ENCODE assay signal across 8 cellular contexts in the genomic region with DNA sequence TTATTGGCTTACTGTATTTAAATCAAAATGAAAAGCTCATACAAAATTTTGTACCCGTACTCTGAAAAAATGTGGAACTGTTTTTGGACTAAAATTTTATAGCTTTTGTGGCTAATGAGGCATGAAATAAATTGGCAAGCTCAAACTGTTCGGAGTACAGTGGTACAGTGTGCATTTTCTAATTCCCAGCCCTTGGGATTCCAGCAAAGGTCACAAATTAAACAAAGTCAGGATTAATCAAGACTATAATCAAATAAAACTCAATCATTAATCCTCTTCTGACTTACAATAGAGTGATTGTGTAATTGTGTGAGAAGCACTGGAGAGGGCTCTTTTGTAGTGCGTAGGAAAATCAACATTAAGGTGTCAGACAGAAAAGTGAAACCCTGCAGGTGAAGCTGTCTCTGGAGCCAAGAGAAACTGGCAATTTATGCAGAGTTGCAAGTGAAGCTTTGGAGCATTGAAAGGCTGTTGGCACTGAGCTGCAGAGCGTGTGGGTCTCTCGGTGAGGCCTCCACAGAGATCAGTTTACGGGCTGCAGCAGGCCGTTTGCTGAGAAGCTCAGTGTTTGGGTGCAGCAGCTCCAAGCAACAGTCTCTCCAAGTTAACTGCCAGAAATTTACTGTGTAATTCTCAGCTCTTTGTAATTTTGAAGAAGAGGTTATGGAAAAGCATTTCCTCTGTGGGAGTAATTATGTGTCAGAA.
A peak's percentile ranks its signal among the peaks of the same experiment; 100 is the strongest.
DNase-seq lines count a peak whose midpoint lies in the region; ATAC-seq and TF ChIP-seq lines count a peak whose summit lies in the region.

No MANE protein-coding gene starts in this region.

- TF ChIP-seq POLR2A in right lobe of liver (IDR thresholded peaks at IDR 0.05): no peak

- H2AFZ ChIP-seq in mammary epithelial cell (ENCODE audit: low read depth, low read length) (peak overlapping the region; percentile 39), smooth muscle cell (ENCODE audit: low read depth) (no peak overlapping the region)

- dilution Hi-C loops in mammary epithelial cell (cut with HindIII; ENCODE audit: low sequenced_read_pairs): no loop called here

- CTCF ChIA-PET in mammary epithelial cell (lab: Charles Lee; ENCODE audit: low non-redundant PET): no interaction called here

- DNase-seq in COLO829 (ENCODE audit: low spot score) (peak; percentile 32), NCI-H1694 treated with DMSO at 0.1 percent for 48 hours (lab: John Stamatoyannopoulos, UW) (peak; percentile 90), mammary epithelial cell (peak; percentile 52), right lobe of liver (peak; percentile 27 to 56 (median 44)), smooth muscle cell (lab: John Stamatoyannopoulos, UW; ENCODE audit: unreplicated experiment) (no peak)
- DNase-seq in activated naive CD4-positive, alpha-beta T cell (lab: John Stamatoyannopoulos, UW): no peak

- peak; percentile 85 to 93 (median 90) for ATAC-seq in right lobe of liver
- no peak for ATAC-seq in GM19395 (IDR thresholded peaks at IDR 0.05; ENCODE audit: unreplicated experiment)
- ATAC-seq in HG03571 (IDR thresholded peaks at IDR 0.05; ENCODE audit: unreplicated experiment): no peak

- BruUV-seq in mammary epithelial cell (replicated peaks; lab: Mats Ljungman, UMichigan): no TSS peak

- no peaks in the 10 kb centered on the region for H3K79me2 ChIP-seq in mammary epithelial cell (ENCODE audit: insufficient read depth, low read length)
- H3K79me2 ChIP-seq in smooth muscle cell (ENCODE audit: low read depth): no peaks in the 10 kb centered on the region

- TF ChIP-seq CTCF in mammary epithelial cell (conservative IDR thresholded peaks at IDR 0.05 in 1 of 2, IDR thresholded peaks at IDR 0.05 in 1 of 2; ENCODE audit: extremely low read depth in 1 of 2, insufficient read depth in 1 of 2, low read depth in 1 of 2, low read length in 2 of 2) (no peak), right lobe of liver (IDR thresholded peaks at IDR 0.05) (no peak), smooth muscle cell (IDR thresholded peaks at IDR 0.05; ENCODE audit: borderline replicate concordance, insufficient read depth, poor library complexity, severe bottlenecking) (no peak)

- intact Hi-C loops in mammary epithelial cell (cut with micrococcal nuclease) (no loop called here), right lobe of liver (cut with DNase I) (no loop called here)

- H3K4me2 ChIP-seq in mammary epithelial cell (ENCODE audit: insufficient read depth, low read depth, low read length) (peak overlapping the region; percentile 63), smooth muscle cell (no peak overlapping the region)

- H3K36me3 ChIP-seq in mammary epithelial cell (ENCODE audit: insufficient read depth, low read length) (no peaks in the 10 kb centered on the region), right lobe of liver (no peaks in the 10 kb centered on the region), smooth muscle cell (ENCODE audit: low read depth) (peaks cover 4% of the 10 kb centered on the region)

- H3K27ac ChIP-seq in mammary epithelial cell (ENCODE audit: insufficient read depth, low read depth, low read length) (peak overlapping the region; percentile 75), right lobe of liver (peak overlapping the region in 2 of 3 donors; percentile 45 to 72), smooth muscle cell (ENCODE audit: low read depth) (no peak overlapping the region)

- H3K27me3 ChIP-seq in mammary epithelial cell (ENCODE audit: insufficient read depth, low read length): no peaks in the 10 kb centered on the region
- H3K27me3 ChIP-seq in right lobe of liver: no peaks in the 10 kb centered on the region
- H3K27me3 ChIP-seq in smooth muscle cell (ENCODE audit: low read depth): no peaks in the 10 kb centered on the region

- H3K9me3 ChIP-seq in mammary epithelial cell (replicated peaks; ENCODE audit: insufficient read depth, low read length) (no peaks in the 10 kb centered on the region), right lobe of liver (no peaks in the 10 kb centered on the region), smooth muscle cell (replicated peaks; ENCODE audit: low read depth) (peaks cover 4% of the 10 kb centered on the region)

- H3K4me1 ChIP-seq in mammary epithelial cell (ENCODE audit: insufficient read depth, low read length) (peaks cover 16% of the 10 kb centered on the region), right lobe of liver (peaks cover 0 to 16% (median 5%) of the 10 kb centered on the region in 4 donors), smooth muscle cell (ENCODE audit: low read depth) (peaks cover 14% of the 10 kb centered on the region)

- in situ Hi-C loops in mammary epithelial cell (cut with MboI; ENCODE audit: low sequenced_read_pairs in 2 of 2): no loop called here

- H4K20me1 ChIP-seq in mammary epithelial cell (ENCODE audit: insufficient read depth, low read length): no peaks in the 10 kb centered on the region
- H4K20me1 ChIP-seq in smooth muscle cell (ENCODE audit: low read depth): no peaks in the 10 kb centered on the region

- H3K4me3 ChIP-seq in mammary epithelial cell (replicated peaks in 1 of 3; ENCODE audit: insufficient read depth in 1 of 3, low read depth in 2 of 3, low read length in 3 of 3): peak overlapping the region in 1 of 3 experiments; percentile 17
- H3K4me3 ChIP-seq in right lobe of liver: peak overlapping the region in 1 of 3 donors; percentile 9
- no peak overlapping the region for H3K4me3 ChIP-seq in smooth muscle cell

- no peaks in the 10 kb centered on the region for H3F3A ChIP-seq in smooth muscle cell (ENCODE audit: low read depth)

- WGBS in mammary epithelial cell (ENCODE audit: low coverage, missing lambda C conversion rate): 13% methylated on average over 6 of the region's 7 CpGs
- WGBS in right lobe of liver (ENCODE audit: insufficient coverage, low coverage, low lambda C conversion rate, missing lambda C conversion rate): 30% methylated on average over 5 of the region's 7 CpGs
- WGBS in smooth muscle cell (ENCODE audit: low lambda C conversion rate): 48% methylated on average over 7 of the region's 7 CpGs

- peak overlapping the region; percentile 45 for H3K9ac ChIP-seq in mammary epithelial cell (ENCODE audit: insufficient read depth, low read length)
- H3K9ac ChIP-seq in smooth muscle cell (ENCODE audit: low read depth): no peak overlapping the region

Comparison
In these comparisons a context has a peak if more than half of its experiments do, and no peak if none do; other contexts are left out.
1. DNase-seq: peak in COLO829 (single experiment), NCI-H1694 treated with DMSO at 0.1 percent for 48 hours (single experiment), mammary epithelial cell (single experiment) and right lobe of liver (3 of 3); none in activated naive CD4-positive, alpha-beta T cell (0 of 4) and smooth muscle cell (single experiment).
2. ATAC-seq: peak in right lobe of liver (4 of 4); none in GM19395 (single experiment) and HG03571 (single experiment).